In genomic region chr2:238475571-238475970, GRCh38 we compare ENCODE assay signal across 18 cellular contexts. TPM values are rescaled to one million over a fixed set of nuclear protein-coding genes. Genes with fewer than 3 reads are reported as not detected.
DNase-seq lines count a peak whose midpoint lies in the region; ATAC-seq, FAIRE-seq and TF ChIP-seq lines count a peak whose summit lies in the region.
"Had no signal": no experiment of that assay in that cellular context is flagged by ENCODE, and none has a peak within 500 bp of the region (broad histone marks: within the 10 kb centered on the region; RNA-seq: fewer than 3 reads in every experiment).

No MANE protein-coding gene starts in this region.

- H3K27me3 ChIP-seq in pancreas = no peaks in the 10 kb centered on the region

- no peak for FAIRE-seq in pancreas (lab: Jason Lieb, UNC)
- FAIRE-seq: A204.1, D721Med had no signal

- TF ChIP-seq CTCF in AG10803 (conservative IDR thresholded peaks at IDR 0.05; ENCODE audit: low read length) = no peak
- no peak for TF ChIP-seq CTCF in pancreas (IDR thresholded peaks at IDR 0.05)

- CTCF ChIA-PET in HEK293T (lab: Yijun Ruan, JAX) = interaction anchor here (0.9 kb wide), 1 partner anchor 22 kb away, joined by 3 read pairs; no protein-coding TSS in a partner anchor

- no peaks in the 10 kb centered on the region for H3K9me3 ChIP-seq in pancreas

- no peak overlapping the region for H3K4me3 ChIP-seq in AG10803 (ENCODE audit: low read length)
- no peak overlapping the region for H3K4me3 ChIP-seq in pancreas

- peak in 3 of 4 donors; percentile 50 to 81 (median 58) for ATAC-seq in pancreas
- ATAC-seq in GM19023 (IDR thresholded peaks at IDR 0.05; ENCODE audit: unreplicated experiment) = no peak
- no peak for ATAC-seq in GM18519 (IDR thresholded peaks at IDR 0.05; ENCODE audit: low FRiP score, unreplicated experiment)
- ATAC-seq: CD8-positive, alpha-beta T cell had no signal

- intact Hi-C loops in pancreas (cut with DNase I) = no loop called here

- whole genome bisulfite sequencing in pancreas, 2 donors = 36 to 54% methylated on average over 1 of the region's 1 CpG

- POLR2A ChIA-PET in HEK293T (lab: Yijun Ruan, JAX) = no interaction called here

- peak; percentile 20 for DNase-seq in AG10803 (ENCODE audit: low read depth)
- DNase-seq in HEK293T (ENCODE audit: extremely low spot score) = no peak
- DNase-seq in left kidney (ENCODE audit: low read depth, low spot score) = peak; percentile 85
- no peak for DNase-seq in pancreas
- no peak for DNase-seq in epidermal melanocyte (ENCODE audit: insufficient read length, low spot score)
- DNase-seq in HPDE6-E6E7 (ENCODE audit: extremely low spot score) = no peak
- DNase-seq: CD8-positive, alpha-beta T cell; COR-L47; DMS153; DMS79 treated with DMSO at 0.1 percent for 48 hours; GF-D8; GOT3; HCEC 1CT; KG1 had no signal

- H3K36me3 ChIP-seq in pancreas = no peaks in the 10 kb centered on the region

- H3K27ac ChIP-seq in pancreas = no peak overlapping the region

- H3K4me1 ChIP-seq in pancreas = no peaks in the 10 kb centered on the region

TF ChIP-seq in HEK293T, 16 proteins besides CTCF, POLR2A, EP300 and RAD21:
- no peak for TF ChIP-seq CTBP1 (IDR thresholded peaks at IDR 0.05; ENCODE audit: borderline replicate concordance)
- peak; percentile 10; the same call in 1 of the 2 replicates for TF ChIP-seq PKNOX1 (IDR thresholded peaks at IDR 0.05)

RNA-seq across cellular contexts. Expression of gene ASB1, which starts 48.8 kb away (rescaled TPM):
- 10 to 100 TPM; 11.3 to 15.3 (median 12.9) TPM for total RNA-seq in pancreas
- polyA plus RNA-seq in pancreas = 10 to 100 TPM; 14.6 to 25.1 TPM

Comparison
In these comparisons a context has a peak if more than half of its experiments do, and no peak if none do; other contexts are left out.
1. DNase-seq: peak in AG10803 (single experiment) and left kidney (single experiment); none in HEK293T (single experiment), pancreas (0 of 6), epidermal melanocyte (single experiment) and HPDE6-E6E7 (single experiment).
2. ATAC-seq: peak in pancreas (3 of 4); none in GM19023 (single experiment) and GM18519 (single experiment).